In the genomic region with DNA sequence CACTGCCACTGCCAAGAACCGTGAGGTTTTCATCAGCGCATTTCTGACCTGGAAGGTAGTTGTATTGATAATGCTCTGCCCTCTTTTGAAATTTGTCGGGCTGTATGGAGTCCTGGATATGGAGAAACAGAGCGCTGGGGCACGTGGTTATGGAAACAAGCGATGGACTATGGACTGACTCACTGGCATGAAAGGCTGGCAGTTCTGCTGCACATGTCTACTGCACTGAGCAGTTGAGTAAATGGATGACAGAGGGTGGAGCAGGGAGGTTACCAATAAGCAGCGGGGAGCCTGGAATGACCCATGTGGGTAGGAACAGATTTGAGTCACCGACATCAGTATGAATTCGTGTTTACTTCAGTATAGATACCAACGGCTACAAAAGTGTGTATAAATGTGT, we compare ENCODE assay signal across 31 cellular contexts.
"Had no signal": no experiment of that assay in that cellular context is flagged by ENCODE, and none has a peak within 500 bp of the region (broad histone marks: within the 10 kb centered on the region; RNA-seq: fewer than 3 reads in every experiment).

No MANE protein-coding gene starts in this region.

- H3K4me1 Mint-ChIP-seq: activated CD4-positive, alpha-beta T cell treated with anti-CD3 and anti-CD28 coated beads, Interleukin-2, amount 10 ng/mL, durations not matched to agents 24 days and 14 days; activated naive CD4-positive, alpha-beta T cell treated with anti-CD3 and anti-CD28 coated beads, Interleukin-2, amount 10 ng/mL, durations not matched to agents 7 days and 5 days had no signal

- H3K27ac Mint-ChIP-seq: activated CD4-positive, alpha-beta memory T cell treated with anti-CD3 and anti-CD28 coated beads for 36 hours; activated CD4-positive, alpha-beta T cell treated with anti-CD3 and anti-CD28 coated beads, Interleukin-2, amount 10 ng/mL, durations not matched to agents 24 days and 14 days; activated naive CD4-positive, alpha-beta T cell treated with anti-CD3 and anti-CD28 coated beads, Interleukin-2, amount 10 ng/mL, durations not matched to agents 7 days and 5 days; activated T-helper 1 cell treated with anti-CD3 and anti-CD28 coated beads, Interleukin-12 subunit alpha, Interleukin-12 subunit beta, Interleukin-2, Interleukin-4 antibody, amounts not matched to agents 30 ng/mL and 10 ng/mL and 1 ng/mL, durations not matched to agents 14 hours and 24 hours and 36 hours; T-helper 2 cell treated with Interferon-gamma antibody and Interleukin-4, amounts not matched to agents 5 μg/mL and 100 μg/mL, for 36 hours had no signal

- H3K4me3 Mint-ChIP-seq: activated CD4-positive, alpha-beta memory T cell treated with anti-CD3 and anti-CD28 coated beads for 36 hours; activated CD4-positive, alpha-beta T cell treated with anti-CD3 and anti-CD28 coated beads, Interleukin-2, amount 10 ng/mL, durations not matched to agents 24 days and 14 days; activated naive CD4-positive, alpha-beta T cell treated with anti-CD3 and anti-CD28 coated beads, Interleukin-2, amount 10 ng/mL, durations not matched to agents 7 days and 5 days; activated T-helper 1 cell treated with anti-CD3 and anti-CD28 coated beads, Interleukin-12 subunit alpha, Interleukin-12 subunit beta, Interleukin-2, Interleukin-4 antibody, amounts not matched to agents 30 ng/mL and 10 ng/mL and 1 ng/mL, durations not matched to agents 14 hours and 24 hours and 36 hours; nephron progenitor cell; T-helper 2 cell treated with Interferon-gamma antibody and Interleukin-4, amounts not matched to agents 5 μg/mL and 100 μg/mL, for 36 hours had no signal

- H3K27ac ChIP-seq: brain microvascular endothelial cell, coronary artery, dorsolateral prefrontal cortex, foreskin keratinocyte, heart right ventricle, neutrophil, ovary, skin epidermis, testis, transverse colon had no signal

- H3K4me3 ChIP-seq: coronary artery, dorsolateral prefrontal cortex, heart right ventricle, mucosa of descending colon, ovary, skin epidermis, testis, transverse colon had no signal

- H3K9me3 ChIP-seq: heart right ventricle, neutrophil, ovary, testis, transverse colon had no signal

- H3K36me3 ChIP-seq: brain microvascular endothelial cell, heart right ventricle, neutrophil, ovary, transverse colon had no signal

- H3K27me3 Mint-ChIP-seq: activated CD4-positive, alpha-beta memory T cell treated with anti-CD3 and anti-CD28 coated beads for 36 hours; activated CD4-positive, alpha-beta T cell treated with anti-CD3 and anti-CD28 coated beads, Interleukin-2, amount 10 ng/mL, durations not matched to agents 24 days and 14 days; activated naive CD4-positive, alpha-beta T cell treated with anti-CD3 and anti-CD28 coated beads, Interleukin-2, amount 10 ng/mL, durations not matched to agents 7 days and 5 days; progenitor cell of endocrine pancreas had no signal

- H3K27me3 ChIP-seq: brain microvascular endothelial cell, dorsolateral prefrontal cortex, foreskin keratinocyte, heart right ventricle, neutrophil, ovary, testis, transverse colon had no signal

- ATAC-seq: activated CD4-positive, CD25-positive, alpha-beta regulatory T cell treated with anti-CD3 and anti-CD28 coated beads, Interleukin-2, amount 50 U/mL, for 24 hours; foreskin keratinocyte; heart right ventricle; left ventricle myocardium superior; mucosa of descending colon; stimulated activated naive CD8-positive, alpha-beta T cell treated with anti-CD3 and anti-CD28 coated beads, Interleukin-15, Interleukin-2, amounts not matched to agents 100 U/mL and 50 U/mL, for 24 hours had no signal

- H3K36me3 Mint-ChIP-seq: activated CD4-positive, alpha-beta memory T cell treated with anti-CD3 and anti-CD28 coated beads for 36 hours; activated naive CD4-positive, alpha-beta T cell treated with anti-CD3 and anti-CD28 coated beads, Interleukin-2, amount 10 ng/mL, durations not matched to agents 7 days and 5 days had no signal

- H3K4me1 ChIP-seq: foreskin keratinocyte, heart right ventricle, testis had no signal

- DNase-seq: activated CD4-positive, alpha-beta memory T cell treated with anti-CD3 and anti-CD28 coated beads for 36 hours; activated CD4-positive, alpha-beta T cell treated with anti-CD3 and anti-CD28 coated beads, Interleukin-2, amount 10 ng/mL, durations not matched to agents 24 days and 14 days; activated CD8-positive, alpha-beta memory T cell treated with anti-CD3 and anti-CD28 coated beads, Interleukin-2, amount 50 U/mL, for 4 hours; activated gamma-delta T cell; activated naive CD4-positive, alpha-beta T cell treated with anti-CD3 and anti-CD28 coated beads, Interleukin-2, amount 10 ng/mL, durations not matched to agents 7 days and 5 days; activated T-cell treated with anti-CD3 and anti-CD28 coated beads, Interleukin-2, amount 50 U/mL, for 1 hour; amniotic stem cell; brain microvascular endothelial cell; dorsolateral prefrontal cortex; effector memory CD4-positive, alpha-beta T cell; erythroblast; foreskin keratinocyte; heart right ventricle; left ventricle myocardium superior; mucosa of descending colon; nephron progenitor cell; ovary; retina; stimulated activated CD4-positive, alpha-beta T cell treated with anti-CD3 and anti-CD28 coated beads, Interleukin-12 subunit alpha, Interleukin-12 subunit beta, amount 100 ng/mL, for 4 hours; stimulated activated CD4-positive, alpha-beta T cell treated with anti-CD3 and anti-CD28 coated beads, Interleukin-4, amount 100 ng/mL, for 1 hour; stimulated activated naive CD8-positive, alpha-beta T cell treated with anti-CD3 and anti-CD28 coated beads, Interleukin-15, Interleukin-2, amounts not matched to agents 100 U/mL and 50 U/mL, for 24 hours; T-helper 1 cell; testis; transverse colon had no signal

- H3K9me3 Mint-ChIP-seq: activated CD4-positive, alpha-beta memory T cell treated with anti-CD3 and anti-CD28 coated beads for 36 hours; nephron progenitor cell had no signal
